In genomic region chr5:60810438-60811085, GRCh38 we compare ENCODE assay signal across 1 cellular context.
TF ChIP-seq lines count a peak whose summit lies in the region.

No MANE protein-coding gene starts in this region.

TF ChIP-seq in HepG2, 621 proteins besides CTCF, POLR2A, EP300 and RAD21 (continued from another document):
- no peak for TF ChIP-seq ZNF691 (CRISPR knock-in tag; IDR thresholded peaks at IDR 0.05; ENCODE audit: borderline replicate concordance, low read depth)
